In genomic region chr14:67942311-67942710, GRCh38 we compare ENCODE assay signal across 10 cellular contexts.
DNase-seq lines count a peak whose midpoint lies in the region; ATAC-seq and TF ChIP-seq lines count a peak whose summit lies in the region.
"Had no signal": no experiment of that assay in that cellular context is flagged by ENCODE, and none has a peak within 500 bp of the region (broad histone marks: within the 10 kb centered on the region; RNA-seq: fewer than 3 reads in every experiment).

No MANE protein-coding gene starts in this region.

- in situ Hi-C loops in GM13977 (cut with MboI; ENCODE audit: low pct_unique_long_range_greater_than_20kb, low sequenced_read_pairs, unreplicated experiment) = loop anchor here (10.0 kb wide), 1 partner anchor 892 kb away; no protein-coding TSS in a partner anchor

- no peaks in the 10 kb centered on the region for H3K79me2 ChIP-seq in trophoblast cell (ENCODE audit: control insufficient read depth, insufficient read depth, low read length, poor library complexity)

- H3K18ac ChIP-seq in trophoblast cell (ENCODE audit: low read length) = no peak overlapping the region

- no peak for TF ChIP-seq POLR2A in heart left ventricle (IDR thresholded peaks at IDR 0.05)
- no peak for TF ChIP-seq POLR2A in uterus (IDR thresholded peaks at IDR 0.05)

- H3K27me3 ChIP-seq in heart left ventricle = no peaks in the 10 kb centered on the region
- H3K27me3 ChIP-seq in trophoblast cell (ENCODE audit: insufficient read depth, low read length) = no peaks in the 10 kb centered on the region
- H3K27me3 ChIP-seq in uterus = no peaks in the 10 kb centered on the region

- no peak overlapping the region for H3K23ac ChIP-seq in trophoblast cell (ENCODE audit: low read length)

- TF ChIP-seq CTCF in heart left ventricle (IDR thresholded peaks at IDR 0.05) (no peak), fibroblast of the aortic adventitia (IDR thresholded peaks at IDR 0.05; ENCODE audit: insufficient read depth, low read length) (no peak), uterus (IDR thresholded peaks at IDR 0.05) (no peak), GM13977 (IDR thresholded peaks at IDR 0.05; ENCODE audit: extremely low read depth, insufficient read depth, missing control alignments) (no peak)

- no peak overlapping the region for H2BK5ac ChIP-seq in trophoblast cell (ENCODE audit: low read depth, low read length, poor library complexity)

- ATAC-seq in heart left ventricle (no peak), left cardiac atrium (no peak)
- ATAC-seq: stimulated activated naive CD8-positive, alpha-beta T cell treated with anti-CD3 and anti-CD28 coated beads, Interleukin-15, amount 100 ng/mL, for 72 hours had no signal

- H2AK5ac ChIP-seq in trophoblast cell (ENCODE audit: low read length) = no peak overlapping the region

- no peak overlapping the region for H3K4me3 ChIP-seq in heart left ventricle
- no peak overlapping the region for H3K4me3 ChIP-seq in fibroblast of the aortic adventitia (ENCODE audit: low read depth, low read length)
- H3K4me3 ChIP-seq in trophoblast cell (ENCODE audit: low read depth, low read length) = no peak overlapping the region
- H3K4me3 ChIP-seq in uterus = no peak overlapping the region

- H2AFZ ChIP-seq in trophoblast cell (ENCODE audit: insufficient read depth, low read length, poor library complexity) = no peak overlapping the region

- DNase-seq in heart left ventricle = no peak
- DNase-seq in left cardiac atrium = no peak
- DNase-seq in fibroblast of the aortic adventitia (ENCODE audit: low read depth) = peak; percentile 58
- DNase-seq in trophoblast cell = no peak
- no peak for DNase-seq in uterus
- DNase-seq in GM13977 (ENCODE audit: low spot score) = no peak
- DNase-seq in superior temporal gyrus (ENCODE audit: extremely low spot score) = no peak
- DNase-seq in globus pallidus (ENCODE audit: low spot score) = no peak
- DNase-seq: NCI-H1694 treated with DMSO at 0.1 percent for 48 hours; stimulated activated naive CD8-positive, alpha-beta T cell treated with anti-CD3 and anti-CD28 coated beads, Interleukin-15, amount 100 ng/mL, for 72 hours had no signal

- no peak overlapping the region for H3K14ac ChIP-seq in trophoblast cell (ENCODE audit: low read length)

- H2BK12ac ChIP-seq in trophoblast cell (ENCODE audit: low read length) = no peak overlapping the region

- no peak overlapping the region for H2BK120ac ChIP-seq in trophoblast cell (ENCODE audit: insufficient read depth, low read length, poor library complexity)

- no peak overlapping the region for H3K4ac ChIP-seq in trophoblast cell (ENCODE audit: low read depth, low read length)

- H4K91ac ChIP-seq in trophoblast cell (ENCODE audit: low read depth, low read length) = no peak overlapping the region

- no peak overlapping the region for H3K4me2 ChIP-seq in trophoblast cell (ENCODE audit: low read length)

- no peak overlapping the region for H3K9ac ChIP-seq in trophoblast cell (ENCODE audit: low read length)

- H3K27ac ChIP-seq in heart left ventricle (peak overlapping the region; percentile 3 to 82 (median 72)), trophoblast cell (ENCODE audit: low read depth, low read length) (peak overlapping the region; percentile 33), uterus (peak overlapping the region; percentile 82 to 93)

- no peak overlapping the region for H4K8ac ChIP-seq in trophoblast cell (ENCODE audit: low read depth, low read length)

- H3K79me1 ChIP-seq in trophoblast cell (ENCODE audit: low read length) = peaks cover 11% of the 10 kb centered on the region

- H3K36me3 ChIP-seq in heart left ventricle = no peaks in the 10 kb centered on the region
- H3K36me3 ChIP-seq in trophoblast cell (ENCODE audit: control insufficient read depth in 1 of 2, insufficient read depth in 2 of 2, low read length in 2 of 2) = no peaks in the 10 kb centered on the region
- no peaks in the 10 kb centered on the region for H3K36me3 ChIP-seq in uterus

- peaks cover 0 to 49% (median 23%) of the 10 kb centered on the region in 12 donors for H3K4me1 ChIP-seq in heart left ventricle
- peaks cover 2 to 8% of the 10 kb centered on the region in 2 experiments for H3K4me1 ChIP-seq in trophoblast cell (ENCODE audit: control insufficient read depth in 1 of 2, insufficient read depth in 2 of 2, low read length in 2 of 2)
- peaks cover 4 to 29% of the 10 kb centered on the region in 2 donors for H3K4me1 ChIP-seq in uterus

- intact Hi-C loops in heart left ventricle (cut with DNase I) (loop anchor here in 9 of 10 donors (2.0 to 10.0 kb wide), 9 partner anchors 202 to 900 kb away; no protein-coding TSS in a partner anchor), left cardiac atrium (cut with DNase I) (loop anchor here (2.0 to 5.0 kb wide), 3 partner anchors 305 to 880 kb away; no protein-coding TSS in a partner anchor), uterus (cut with DNase I; ENCODE audit: low total_unique reads) (no loop called here)

- 73 to 85% (median 82%) methylated on average over 3 of the region's 3 CpGs for WGBS in heart left ventricle, 4 donors
- WGBS in trophoblast cell (ENCODE audit: extremely low coverage, insufficient coverage, insufficient read length) = no CpG with 5 or more reads among the region's 3 CpGs

- no peaks in the 10 kb centered on the region for H3K9me3 ChIP-seq in heart left ventricle
- no peaks in the 10 kb centered on the region for H3K9me3 ChIP-seq in trophoblast cell (ENCODE audit: insufficient read depth, low read depth, low read length)
- no peaks in the 10 kb centered on the region for H3K9me3 ChIP-seq in uterus

- no peak overlapping the region for H4K12ac ChIP-seq in trophoblast cell (ENCODE audit: low read depth, low read length)

Comparison
In these comparisons a context has a peak if more than half of its experiments do, and no peak if none do; other contexts are left out.
1. H3K27ac ChIP-seq: peak in every context shown above with its lines; median percentile 88 in uterus; 72 in heart left ventricle; 33 in trophoblast cell.